Comparison of ENCODE assay signal across 9 cellular contexts in the genomic region with DNA sequence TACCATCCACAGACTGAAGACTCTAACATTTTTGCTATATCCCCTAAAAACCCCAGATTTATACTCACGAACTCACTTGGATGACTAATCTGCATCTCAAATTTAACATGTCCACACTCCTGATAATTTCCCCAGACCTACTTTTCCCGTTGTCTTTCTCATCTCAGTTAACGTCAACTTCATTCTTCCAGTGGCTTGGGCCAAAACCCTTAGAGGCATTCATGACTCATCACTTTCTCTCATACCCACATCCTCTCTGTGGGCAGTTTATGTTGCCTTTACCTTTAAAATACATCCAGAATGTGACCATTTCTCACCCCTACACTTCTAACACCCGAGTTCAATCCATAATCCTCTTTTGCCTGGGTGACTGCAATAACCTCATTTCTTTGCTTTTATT.
A peak's percentile ranks its signal among the peaks of the same experiment; 100 is the strongest.
DNase-seq lines count a peak whose midpoint lies in the region; ATAC-seq and TF ChIP-seq lines count a peak whose summit lies in the region.
"Had no signal": no experiment of that assay in that cellular context is flagged by ENCODE, and none has a peak within 500 bp of the region (broad histone marks: within the 10 kb centered on the region; RNA-seq: fewer than 3 reads in every experiment).

No MANE protein-coding gene starts in this region.

- TF ChIP-seq CTCF in AG04450 (IDR thresholded peaks at IDR 0.05; ENCODE audit: low read depth, low read length) (no peak), cardiac fibroblast (IDR thresholded peaks at IDR 0.05; ENCODE audit: low read depth, low read length) (no peak), thyroid gland (IDR thresholded peaks at IDR 0.05) (no peak), WERI-Rb-1 (IDR thresholded peaks at IDR 0.05; ENCODE audit: low read depth, low read length) (no peak), suprapubic skin (IDR thresholded peaks at IDR 0.05) (no peak)

- H3K4me3 ChIP-seq in AG04450 (ENCODE audit: low read depth, low read length) (no peak overlapping the region), cardiac fibroblast (replicated peaks in 1 of 2; ENCODE audit: low read depth in 2 of 2, low read length in 2 of 2) (no peak overlapping the region), thyroid gland (replicated peaks in 1 of 3) (no peak overlapping the region), WERI-Rb-1 (ENCODE audit: low read depth, low read length) (no peak overlapping the region), suprapubic skin (no peak overlapping the region)

- no peak for TF ChIP-seq EP300 in suprapubic skin (IDR thresholded peaks at IDR 0.05)

- H3K27ac Mint-ChIP-seq in activated CD4-positive, alpha-beta T cell treated with anti-CD3 and anti-CD28 coated beads, Interleukin-2, amount 10 ng/mL, durations not matched to agents 7 days and 5 days = no peak overlapping the region

- no peaks in the 10 kb centered on the region for H3K9me3 ChIP-seq in AG04450 (ENCODE audit: control insufficient read depth, insufficient read depth, low read length)
- H3K9me3 ChIP-seq in thyroid gland = no peaks in the 10 kb centered on the region
- no peaks in the 10 kb centered on the region for H3K9me3 ChIP-seq in WERI-Rb-1 (ENCODE audit: severe bottlenecking)
- H3K9me3 ChIP-seq in suprapubic skin = no peaks in the 10 kb centered on the region

- DNase-seq in AG04450 (ENCODE audit: low read depth, low spot score) (peak; percentile 44), KBM-7 (peak; percentile 28), cardiac fibroblast (ENCODE audit: low read depth in 2 of 2) (peak; percentile 86 to 91), thyroid gland (no peak), WERI-Rb-1 (no peak), suprapubic skin (ENCODE audit: low spot score in 2 of 2) (no peak)
- no peak for DNase-seq in activated CD4-positive, alpha-beta T cell treated with anti-CD3 and anti-CD28 coated beads, Interleukin-2, amount 10 ng/mL, durations not matched to agents 7 days and 5 days
- DNase-seq: nephron progenitor cell had no signal

- no peak for TF ChIP-seq POLR2A in thyroid gland (IDR thresholded peaks at IDR 0.05)
- TF ChIP-seq POLR2A in suprapubic skin (IDR thresholded peaks at IDR 0.05) = no peak

- H3K36me3 ChIP-seq in thyroid gland = no peaks in the 10 kb centered on the region
- H3K36me3 ChIP-seq in WERI-Rb-1 = no peaks in the 10 kb centered on the region
- H3K36me3 ChIP-seq in suprapubic skin = no peaks in the 10 kb centered on the region

- no peaks in the 10 kb centered on the region for H3K27me3 Mint-ChIP-seq in activated CD4-positive, alpha-beta T cell treated with anti-CD3 and anti-CD28 coated beads, Interleukin-2, amount 10 ng/mL, durations not matched to agents 7 days and 5 days

- no peaks in the 10 kb centered on the region for H3K36me3 Mint-ChIP-seq in activated CD4-positive, alpha-beta T cell treated with anti-CD3 and anti-CD28 coated beads, Interleukin-2, amount 10 ng/mL, durations not matched to agents 7 days and 5 days (ENCODE audit: low read depth)

- intact Hi-C loops in thyroid gland (cut with DNase I) = no loop called here

- in situ Hi-C loops in KBM-7 (cut with MboI; ENCODE audit: low pct_unique_long_range_greater_than_20kb, low sequenced_read_pairs) = no loop called here

- no peaks in the 10 kb centered on the region for H3K9me3 Mint-ChIP-seq in activated CD4-positive, alpha-beta T cell treated with anti-CD3 and anti-CD28 coated beads, Interleukin-2, amount 10 ng/mL, durations not matched to agents 7 days and 5 days
- H3K9me3 Mint-ChIP-seq: nephron progenitor cell had no signal

- WGBS in thyroid gland, 2 donors = 85 to 88% methylated on average over 4 of the region's 4 CpGs
- 47% methylated on average over 4 of the region's 4 CpGs for WGBS in suprapubic skin

- CTCF ChIA-PET in AG04450 (lab: Charles Lee) = no interaction called here
- CTCF ChIA-PET in activated CD4-positive, alpha-beta T cell treated with anti-CD3 and anti-CD28 coated beads, Interleukin-2, amount 10 ng/mL, durations not matched to agents 7 days and 5 days (lab: Charles Lee) = no interaction called here

- POLR2A ChIA-PET in AG04450 (lab: Yijun Ruan, JAX) = no interaction called here
- POLR2A ChIA-PET in activated CD4-positive, alpha-beta T cell treated with anti-CD3 and anti-CD28 coated beads, Interleukin-2, amount 10 ng/mL, durations not matched to agents 7 days and 5 days (lab: Charles Lee) = no interaction called here

- H3K27me3 ChIP-seq in AG04450 (ENCODE audit: control insufficient read depth, insufficient read depth, low read length) = no peaks in the 10 kb centered on the region
- no peaks in the 10 kb centered on the region for H3K27me3 ChIP-seq in thyroid gland
- no peaks in the 10 kb centered on the region for H3K27me3 ChIP-seq in WERI-Rb-1 (ENCODE audit: insufficient read depth, low read depth, severe bottlenecking)
- no peaks in the 10 kb centered on the region for H3K27me3 ChIP-seq in suprapubic skin

- H3K4me3 Mint-ChIP-seq in activated CD4-positive, alpha-beta T cell treated with anti-CD3 and anti-CD28 coated beads, Interleukin-2, amount 10 ng/mL, durations not matched to agents 7 days and 5 days = no peak overlapping the region
- H3K4me3 Mint-ChIP-seq: nephron progenitor cell had no signal

- ATAC-seq in GM21619 (IDR thresholded peaks at IDR 0.05; ENCODE audit: unreplicated experiment) = peak; percentile 91

- H3K27ac ChIP-seq in AG04450 (ENCODE audit: low read depth, low read length) (no peak overlapping the region), thyroid gland (no peak overlapping the region), WERI-Rb-1 (no peak overlapping the region), suprapubic skin (no peak overlapping the region)

- H3K4me1 ChIP-seq in thyroid gland (no peaks in the 10 kb centered on the region), suprapubic skin (no peaks in the 10 kb centered on the region)

- H3K4me1 Mint-ChIP-seq in activated CD4-positive, alpha-beta T cell treated with anti-CD3 and anti-CD28 coated beads, Interleukin-2, amount 10 ng/mL, durations not matched to agents 7 days and 5 days = peaks cover 1% of the 10 kb centered on the region

Comparison
In these comparisons a context has a peak if more than half of its experiments do, and no peak if none do; other contexts are left out.
1. DNase-seq: peak in AG04450 (single experiment), KBM-7 (single experiment) and cardiac fibroblast (2 of 2); none in thyroid gland (0 of 2), activated CD4-positive, alpha-beta T cell treated with anti-CD3 and anti-CD28 coated beads, Interleukin-2, amount 10 ng/mL, durations not matched to agents 7 days and 5 days (single experiment), WERI-Rb-1 (single experiment) and suprapubic skin (0 of 2).